In genomic region chr10:119207713-119208552, GRCh38 we compare ENCODE assay signal across 1 cellular context.
TF ChIP-seq lines count a peak whose summit lies in the region.

No MANE protein-coding gene starts in this region.

TF ChIP-seq in HepG2, 621 proteins besides CTCF, POLR2A, EP300 and RAD21 (continued from another document and continues in another):
- TF ChIP-seq PRDM10 (CRISPR knock-in tag; IDR thresholded peaks at IDR 0.05; ENCODE audit: low read depth) (no peak), GATAD2A (CRISPR knock-in tag; IDR thresholded peaks at IDR 0.05) (0 out of 2 replicates have a peak, but pooled peaks have one; percentile 21), MTF1 (CRISPR knock-in tag; IDR thresholded peaks at IDR 0.05) (no peak), BATF2 (CRISPR knock-in tag; IDR thresholded peaks at IDR 0.05) (no peak), ZNF577 (CRISPR knock-in tag; IDR thresholded peaks at IDR 0.05; ENCODE audit: borderline replicate concordance, low read depth) (no peak), ZMYM4 (CRISPR knock-in tag; IDR thresholded peaks at IDR 0.05) (no peak), ZSCAN25 (CRISPR knock-in tag; IDR thresholded peaks at IDR 0.05) (no peak), ZHX2 (IDR thresholded peaks at IDR 0.05; ENCODE audit: low read depth) (no peak), ZHX2 (CRISPR knock-in tag; IDR thresholded peaks at IDR 0.05; ENCODE audit: borderline replicate concordance) (no peak), AGO2 (optimal IDR thresholded peaks at IDR 0.05; ENCODE audit: low read depth, low read length) (peak; percentile 41), ZNF230 (CRISPR knock-in tag; IDR thresholded peaks at IDR 0.05) (no peak), PBX3 (CRISPR knock-in tag; IDR thresholded peaks at IDR 0.05; ENCODE audit: borderline replicate concordance) (no peak), ZFX (CRISPR knock-in tag; IDR thresholded peaks at IDR 0.05; ENCODE audit: low read depth) (peak; percentile 31; the same call in 1 of the 2 replicates), ZBTB21 (CRISPR knock-in tag; IDR thresholded peaks at IDR 0.05) (no peak), DPF2 (CRISPR knock-in tag; IDR thresholded peaks at IDR 0.05; ENCODE audit: borderline replicate concordance, low read depth) (no peak), ZFP91 (CRISPR knock-in tag; IDR thresholded peaks at IDR 0.05; ENCODE audit: borderline replicate concordance) (peak; percentile 51; the same call in 1 of the 2 replicates), HMG20B (CRISPR knock-in tag; conservative IDR thresholded peaks at IDR 0.05) (no peak), ZBTB3 (CRISPR knock-in tag; IDR thresholded peaks at IDR 0.05; ENCODE audit: borderline replicate concordance, low read depth) (no peak), KLF12 (CRISPR knock-in tag; IDR thresholded peaks at IDR 0.05; ENCODE audit: borderline replicate concordance) (no peak), ZNF343 (CRISPR knock-in tag; IDR thresholded peaks at IDR 0.05) (no peak), ZMAT5 (CRISPR knock-in tag; IDR thresholded peaks at IDR 0.05; ENCODE audit: borderline replicate concordance, low read depth) (no peak), BRD4 (CRISPR knock-in tag; IDR thresholded peaks at IDR 0.05) (no peak), NONO (IDR thresholded peaks at IDR 0.05) (no peak), NONO (CRISPR knock-in tag; conservative IDR thresholded peaks at IDR 0.05) (peak; percentile 41; the same call in 1 of the 2 replicates), PRDM4 (CRISPR knock-in tag; IDR thresholded peaks at IDR 0.05; ENCODE audit: borderline replicate concordance) (no peak), NPAS2 (CRISPR knock-in tag; IDR thresholded peaks at IDR 0.05; ENCODE audit: borderline replicate concordance) (no peak), POLR2AphosphoS5 (IDR thresholded peaks at IDR 0.05; ENCODE audit: low read depth, low read length) (no peak), ZNF768 (CRISPR knock-in tag; IDR thresholded peaks at IDR 0.05) (peak; percentile 20; the same call in 1 of the 2 replicates), TEAD3 (CRISPR knock-in tag; optimal IDR thresholded peaks at IDR 0.05; ENCODE audit: borderline replicate concordance) (no peak), MEIS1 (CRISPR knock-in tag; IDR thresholded peaks at IDR 0.05; ENCODE audit: borderline replicate concordance) (no peak), GFI1 (CRISPR knock-in tag; IDR thresholded peaks at IDR 0.05; ENCODE audit: borderline replicate concordance) (no peak), ZBTB42 (CRISPR knock-in tag; IDR thresholded peaks at IDR 0.05) (no peak), SRSF4 (IDR thresholded peaks at IDR 0.05; ENCODE audit: low read depth, low read length, poor library complexity, severe bottlenecking) (no peak), ELK4 (CRISPR knock-in tag; IDR thresholded peaks at IDR 0.05; ENCODE audit: borderline replicate concordance) (no peak), PAX8 (CRISPR knock-in tag; IDR thresholded peaks at IDR 0.05; ENCODE audit: borderline replicate concordance) (no peak), ETV6 (CRISPR knock-in tag; conservative IDR thresholded peaks at IDR 0.05) (0 out of 2 replicates have a peak, but pooled peaks have one; percentile 14), ZNF337 (CRISPR knock-in tag; IDR thresholded peaks at IDR 0.05; ENCODE audit: borderline replicate concordance, low read depth) (no peak), ASH2L (IDR thresholded peaks at IDR 0.05; ENCODE audit: insufficient read length, low read depth, low read length) (peak; percentile 64)
- TF ChIP-seq, protein P1, sequence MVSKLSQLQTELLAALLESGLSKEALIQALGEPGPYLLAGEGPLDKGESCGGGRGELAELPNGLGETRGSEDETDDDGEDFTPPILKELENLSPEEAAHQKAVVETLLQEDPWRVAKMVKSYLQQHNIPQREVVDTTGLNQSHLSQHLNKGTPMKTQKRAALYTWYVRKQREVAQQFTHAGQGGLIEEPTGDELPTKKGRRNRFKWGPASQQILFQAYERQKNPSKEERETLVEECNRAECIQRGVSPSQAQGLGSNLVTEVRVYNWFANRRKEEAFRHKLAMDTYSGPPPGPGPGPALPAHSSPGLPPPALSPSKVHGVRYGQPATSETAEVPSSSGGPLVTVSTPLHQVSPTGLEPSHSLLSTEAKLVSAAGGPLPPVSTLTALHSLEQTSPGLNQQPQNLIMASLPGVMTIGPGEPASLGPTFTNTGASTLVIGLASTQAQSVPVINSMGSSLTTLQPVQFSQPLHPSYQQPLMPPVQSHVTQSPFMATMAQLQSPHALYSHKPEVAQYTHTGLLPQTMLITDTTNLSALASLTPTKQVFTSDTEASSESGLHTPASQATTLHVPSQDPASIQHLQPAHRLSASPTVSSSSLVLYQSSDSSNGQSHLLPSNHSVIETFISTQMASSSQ (IDR thresholded peaks at IDR 0.05; ENCODE audit: low read depth) = no peak
- TF ChIP-seq, protein P1 (CRISPR knock-in tag; IDR thresholded peaks at IDR 0.05; ENCODE audit: borderline replicate concordance) = no peak
